ENCODE assay signal across 8 cellular contexts in genomic region chr5:42949348-42950090, GRCh38.
DNase-seq lines count a peak whose midpoint lies in the region; ATAC-seq and TF ChIP-seq lines count a peak whose summit lies in the region.

No MANE protein-coding gene starts in this region.

- DNase-seq in GF-D8 (lab: John Stamatoyannopoulos, UW) (peak; percentile 92), Kasumi-1 (lab: John Stamatoyannopoulos, UW) (peak; percentile 80 to 92), choroid plexus epithelial cell (ENCODE audit: low read depth) (peak; percentile 86), medulla oblongata (ENCODE audit: extremely low spot score) (peak; percentile 64), HCEC 1CT (no peak)
- peak; percentile 31 for DNase-seq in activated CD4-positive, alpha-beta T cell treated with anti-CD3 and anti-CD28 coated beads for 1 hour

- no peak overlapping the region for H3K27ac ChIP-seq in stomach smooth muscle (ENCODE audit: low read length)

- H3K9ac ChIP-seq in stomach smooth muscle (ENCODE audit: low read length in 2 of 2): peak overlapping the region; percentile 5 to 30

- H3K27me3 ChIP-seq in stomach smooth muscle (ENCODE audit: control insufficient read depth in 1 of 2, insufficient read depth in 2 of 2, low read length in 2 of 2): peaks cover 67 to 71% of the 10 kb centered on the region in 2 donors

- peak overlapping the region; percentile 71 for H3K4me3 ChIP-seq in choroid plexus epithelial cell (ENCODE audit: low read depth, low read length)
- H3K4me3 ChIP-seq in stomach smooth muscle (ENCODE audit: low read length in 2 of 2): peak overlapping the region; percentile 9 to 49

- peaks cover 2 to 4% of the 10 kb centered on the region in 2 donors for H3K9me3 ChIP-seq in stomach smooth muscle (ENCODE audit: control insufficient read depth in 2 of 2, low read length in 2 of 2)

- peak; percentile 54 for ATAC-seq in GM21717 (IDR thresholded peaks at IDR 0.05; ENCODE audit: unreplicated experiment)

- peaks cover 19% of the 10 kb centered on the region for H3K4me1 ChIP-seq in stomach smooth muscle (ENCODE audit: control insufficient read depth, insufficient read depth, low read length)

- TF ChIP-seq CTCF in choroid plexus epithelial cell (conservative IDR thresholded peaks at IDR 0.05; ENCODE audit: low read depth, low read length): peak; percentile 71

- H3K36me3 ChIP-seq in stomach smooth muscle (ENCODE audit: control insufficient read depth in 2 of 2, insufficient read depth in 2 of 2, low read length in 2 of 2): no peaks in the 10 kb centered on the region
